In the genomic region with DNA sequence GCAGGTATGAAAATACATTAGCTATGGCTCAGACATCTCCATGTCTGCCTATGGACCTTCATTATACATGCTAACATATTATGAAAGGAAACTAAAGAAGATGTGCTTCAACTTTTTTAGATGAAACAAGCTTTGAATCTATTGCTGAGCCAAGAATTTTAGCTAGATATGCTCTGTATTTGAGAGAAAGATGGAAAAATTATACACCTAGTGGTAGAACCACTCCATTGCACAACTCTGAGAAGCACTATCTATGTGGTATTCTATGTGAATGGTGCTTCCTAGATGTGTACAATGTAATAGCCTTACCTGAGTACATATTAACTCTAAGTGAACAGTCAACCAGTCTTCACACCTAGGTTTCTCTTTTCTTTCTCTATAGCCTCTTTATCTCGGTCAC, we compare ENCODE assay signal across 16 cellular contexts. TPM values are rescaled to one million over a fixed set of nuclear protein-coding genes. Genes with fewer than 3 reads are reported as not detected.
DNase-seq lines count a peak whose midpoint lies in the region; ATAC-seq and TF ChIP-seq lines count a peak whose summit lies in the region.
"Had no signal": no experiment of that assay in that cellular context is flagged by ENCODE, and none has a peak within 500 bp of the region (broad histone marks: within the 10 kb centered on the region; RNA-seq: fewer than 3 reads in every experiment).

No MANE protein-coding gene starts in this region.

- 88 to 98% (median 91%) methylated on average over 1 of the region's 1 CpG for WGBS in heart left ventricle, 4 donors

- BruUV-seq in PC-9 (replicated peaks; lab: Mats Ljungman, UMichigan) = no TSS peak

- DNase-seq in fibroblast of the aortic adventitia (ENCODE audit: low read depth) = no peak
- DNase-seq in GM20000 (ENCODE audit: low spot score) = no peak
- DNase-seq in SJCRH30 = no peak
- DNase-seq in PC-9 = no peak
- DNase-seq in heart left ventricle = no peak
- DNase-seq: activated T-cell treated with anti-CD3 and anti-CD28 coated beads, Interleukin-2, amount 50 U/mL, for 72 hours; midbrain; SHP77 had no signal

- H3K27ac ChIP-seq in DOHH2 (ENCODE audit: low read depth, low read length) (no peak overlapping the region), SJCRH30 (no peak overlapping the region), PC-9 (no peak overlapping the region), heart left ventricle (no peak overlapping the region)
- H3K27ac ChIP-seq: BLaER1, epithelial cell of prostate, right atrium auricular region, tibial nerve had no signal

- intact Hi-C loops in PC-9 (cut with micrococcal nuclease; ENCODE audit: unreplicated experiment) = no loop called here
- intact Hi-C loops in heart left ventricle (cut with DNase I) = loop anchor here in 2 of 10 donors (10.0 kb wide), 2 partner anchors 117 to 187 kb away; no protein-coding TSS in a partner anchor

- H3K79me2 ChIP-seq in DOHH2 (ENCODE audit: control insufficient read depth, low read length) = no peaks in the 10 kb centered on the region
- H3K79me2 ChIP-seq in PC-9 (ENCODE audit: low read depth) = no peaks in the 10 kb centered on the region

- POLR2A ChIA-PET in PC-9 (lab: Charles Lee; ENCODE audit: unreplicated experiment) = no interaction called here

- no peak overlapping the region for H2AFZ ChIP-seq in PC-9

- no peak for TF ChIP-seq POLR2A in heart left ventricle (IDR thresholded peaks at IDR 0.05)

- peak; percentile 34 for TF ChIP-seq CTCF in DOHH2 (IDR thresholded peaks at IDR 0.05; ENCODE audit: low read depth, low read length, poor library complexity, severe bottlenecking)
- peak; percentile 20 for TF ChIP-seq CTCF in fibroblast of the aortic adventitia (IDR thresholded peaks at IDR 0.05; ENCODE audit: insufficient read depth, low read length)
- no peak for TF ChIP-seq CTCF in GM20000 (IDR thresholded peaks at IDR 0.05; ENCODE audit: extremely low read depth, missing control alignments)
- no peak for TF ChIP-seq CTCF in PC-9 (conservative IDR thresholded peaks at IDR 0.05)
- peak in 1 of 12 donors; percentile 29 for TF ChIP-seq CTCF in heart left ventricle (IDR thresholded peaks at IDR 0.05)

- H3K36me3 ChIP-seq in DOHH2 (ENCODE audit: control insufficient read depth, low read length) = no peaks in the 10 kb centered on the region
- no peaks in the 10 kb centered on the region for H3K36me3 ChIP-seq in SJCRH30
- H3K36me3 ChIP-seq in PC-9 (ENCODE audit: low read depth) = no peaks in the 10 kb centered on the region
- no peaks in the 10 kb centered on the region for H3K36me3 ChIP-seq in heart left ventricle
- H3K36me3 ChIP-seq: BLaER1, right atrium auricular region, tibial nerve had no signal

- no peaks in the 10 kb centered on the region; the same call in 1 of the 2 replicates for H3K9me3 ChIP-seq in DOHH2 (ENCODE audit: control insufficient read depth, insufficient read depth, low read length)
- no peaks in the 10 kb centered on the region; the same call in 1 of the 2 replicates for H3K9me3 ChIP-seq in SJCRH30 (replicated peaks)
- no peaks in the 10 kb centered on the region; the same call in 1 of the 2 replicates for H3K9me3 ChIP-seq in PC-9 (ENCODE audit: insufficient read depth, low read depth)
- peaks cover 0 to 10% (median 0%) of the 10 kb centered on the region in 12 donors for H3K9me3 ChIP-seq in heart left ventricle
- H3K9me3 ChIP-seq: BLaER1 had no signal

- ATAC-seq in GM21423 (IDR thresholded peaks at IDR 0.05; ENCODE audit: unreplicated experiment) (peak; percentile 53), HG03469 (IDR thresholded peaks at IDR 0.05; ENCODE audit: unreplicated experiment) (peak; percentile 84), heart left ventricle (no peak)
- ATAC-seq: activated T-cell treated with anti-CD3 and anti-CD28 coated beads, Interleukin-2, amount 50 U/mL, for 72 hours had no signal

- H3K9me2 ChIP-seq in DOHH2 (replicated peaks; ENCODE audit: control insufficient read depth, low read length) = no peaks in the 10 kb centered on the region
- H3K9me2 ChIP-seq in PC-9 (ENCODE audit: insufficient read depth) = no peaks in the 10 kb centered on the region

- H4K20me1 ChIP-seq in DOHH2 (ENCODE audit: control insufficient read depth, insufficient read depth, low read depth, low read length) (no peaks in the 10 kb centered on the region), PC-9 (ENCODE audit: insufficient read depth) (no peaks in the 10 kb centered on the region)
- H4K20me1 ChIP-seq: BLaER1 had no signal

- H3F3A ChIP-seq in DOHH2 (ENCODE audit: control insufficient read depth, insufficient read depth) (no peaks in the 10 kb centered on the region), PC-9 (ENCODE audit: insufficient read depth, low read depth) (no peaks in the 10 kb centered on the region)

- no peaks in the 10 kb centered on the region for H3K4me1 ChIP-seq in DOHH2 (ENCODE audit: control insufficient read depth, low read length)
- H3K4me1 ChIP-seq in SJCRH30 = no peaks in the 10 kb centered on the region
- H3K4me1 ChIP-seq in PC-9 (replicated peaks; ENCODE audit: insufficient read depth) = no peaks in the 10 kb centered on the region
- H3K4me1 ChIP-seq in heart left ventricle = peaks cover 0 to 6% (median 0%) of the 10 kb centered on the region in 12 donors
- H3K4me1 ChIP-seq: BLaER1, right atrium auricular region, tibial nerve had no signal

- CTCF ChIA-PET in PC-9 (lab: Charles Lee) = no interaction called here

- H3K4me3 ChIP-seq in DOHH2 (ENCODE audit: low read length) (no peak overlapping the region), fibroblast of the aortic adventitia (ENCODE audit: low read depth, low read length) (no peak overlapping the region), SJCRH30 (no peak overlapping the region), PC-9 (no peak overlapping the region), heart left ventricle (no peak overlapping the region)
- H3K4me3 ChIP-seq: BLaER1, right atrium auricular region, tibial nerve had no signal

- H3K27me3 ChIP-seq in DOHH2 (ENCODE audit: control insufficient read depth, low read length) = no peaks in the 10 kb centered on the region
- H3K27me3 ChIP-seq in SJCRH30 = no peaks in the 10 kb centered on the region
- H3K27me3 ChIP-seq in PC-9 (ENCODE audit: insufficient read depth, low read depth) = no peaks in the 10 kb centered on the region
- H3K27me3 ChIP-seq in heart left ventricle = no peaks in the 10 kb centered on the region
- H3K27me3 ChIP-seq: BLaER1, right atrium auricular region, tibial nerve had no signal

- H3K4me2 ChIP-seq in DOHH2 (ENCODE audit: low read length) = no peak overlapping the region
- no peak overlapping the region for H3K4me2 ChIP-seq in PC-9
- H3K4me2 ChIP-seq: BLaER1 had no signal

RNA-seq across cellular contexts. Expression of a gene that starts 17.3 kb away (rescaled TPM):
- total RNA-seq in fibroblast of the aortic adventitia (ENCODE audit: low replicate concordance) (not detected in 2 replicates), PC-9 (2021) (not detected in 2 replicates), heart left ventricle (not detected)
- not detected in 2 replicates for total RNA-seq in SJCRH30 (2014; rRNA removed; shearing (Covaris generic))
- not detected for polyA plus RNA-seq in heart left ventricle
- total RNA-seq: activated T-cell treated with anti-CD3 and anti-CD28 coated beads, Interleukin-2, amount 50 U/mL, for 72 hours; bronchial epithelial cell; right atrium auricular region; tibial nerve had no signal

RNA-seq across cellular contexts. Expression of a gene that starts 32.5 kb away (rescaled TPM):
- total RNA-seq in fibroblast of the aortic adventitia (ENCODE audit: low replicate concordance) = not detected in 2 replicates
- total RNA-seq in SJCRH30 (2014; rRNA removed; shearing (Covaris generic)) = not detected in 2 replicates
- total RNA-seq in PC-9 (2021) = not detected in 2 replicates
- not detected for total RNA-seq in heart left ventricle
- polyA plus RNA-seq in heart left ventricle = not detected
- total RNA-seq: activated T-cell treated with anti-CD3 and anti-CD28 coated beads, Interleukin-2, amount 50 U/mL, for 72 hours; bronchial epithelial cell; right atrium auricular region; tibial nerve had no signal

Comparison
In these comparisons a context has a peak if more than half of its experiments do, and no peak if none do; other contexts are left out.
1. CTCF ChIP-seq: peak in DOHH2 (single experiment) and fibroblast of the aortic adventitia (single experiment); none in GM20000 (single experiment) and PC-9 (single experiment).
2. ATAC-seq: peak in GM21423 (single experiment) and HG03469 (single experiment); none in heart left ventricle (0 of 4).